In genomic region chr7:94578615-94579014, GRCh38 we compare ENCODE assay signal across 29 cellular contexts.
DNase-seq lines count a peak whose midpoint lies in the region; ATAC-seq and TF ChIP-seq lines count a peak whose summit lies in the region.
"Had no signal": no experiment of that assay in that cellular context is flagged by ENCODE, and none has a peak within 500 bp of the region (broad histone marks: within the 10 kb centered on the region; RNA-seq: fewer than 3 reads in every experiment).

No MANE protein-coding gene starts in this region.

- H3K27ac ChIP-seq in breast epithelium (no peak overlapping the region), epithelial cell of prostate (peak overlapping the region; percentile 27)
- H3K27ac ChIP-seq: BLaER1 treated with 17β-estradiol and CSF1 and Interleukin-3, amounts not matched to agents 10 nM and 100 nM; HL-60; left lung; prostate gland; upper lobe of right lung had no signal

- intact Hi-C loops in MCF 10A (cut with micrococcal nuclease): no loop called here
- intact Hi-C loops in breast epithelium (cut with DNase I; ENCODE audit: low total_unique reads): no loop called here

- TF ChIP-seq POLR2A in breast epithelium (IDR thresholded peaks at IDR 0.05): no peak

- H3K4me3 Mint-ChIP-seq in MCF 10A (ENCODE audit: unreplicated experiment): no peak overlapping the region
- H3K4me3 Mint-ChIP-seq: activated CD4-positive, alpha-beta memory T cell treated with anti-CD3 and anti-CD28 coated beads, Interleukin-2, amount 10 ng/mL, durations not matched to agents 7 days and 5 days; immature natural killer cell; naive B cell; stimulated activated effector memory CD8-positive, alpha-beta T cell treated with anti-CD3 and anti-CD28 coated beads, Interleukin-12 subunit alpha, Interleukin-12 subunit beta, amount 100 ng/mL, for 72 hours; T-cell had no signal

- peaks cover 20% of the 10 kb centered on the region for H3K36me3 Mint-ChIP-seq in MCF 10A (ENCODE audit: insufficient read depth, unreplicated experiment)
- peaks cover 41 to 42% of the 10 kb centered on the region in 2 donors for H3K36me3 Mint-ChIP-seq in activated naive CD4-positive, alpha-beta T cell treated with anti-CD3 and anti-CD28 coated beads, Interleukin-2, amount 50 U/mL, for 72 hours

- POLR2A ChIA-PET in MCF 10A (lab: Yijun Ruan, JAX): no interaction called here

- no peaks in the 10 kb centered on the region for H3K4me1 ChIP-seq in breast epithelium
- H3K4me1 ChIP-seq: BLaER1 treated with 17β-estradiol and CSF1 and Interleukin-3, amounts not matched to agents 10 nM and 100 nM; left lung; prostate gland; upper lobe of right lung had no signal

- ATAC-seq in HG03521 (IDR thresholded peaks at IDR 0.05; ENCODE audit: unreplicated experiment): no peak
- no peak for ATAC-seq in activated naive CD4-positive, alpha-beta T cell treated with anti-CD3 and anti-CD28 coated beads, Interleukin-2, amount 50 U/mL, for 72 hours
- ATAC-seq: left lung; stimulated activated effector memory CD8-positive, alpha-beta T cell treated with anti-CD3 and anti-CD28 coated beads, Interleukin-12 subunit alpha, Interleukin-12 subunit beta, amount 100 ng/mL, for 72 hours; T-cell; upper lobe of right lung had no signal

- H3K36me3 ChIP-seq in breast epithelium: no peaks in the 10 kb centered on the region
- H3K36me3 ChIP-seq: prostate gland had no signal

- DNase-seq in MCF 10A (ENCODE audit: unreplicated experiment) (peak; percentile 16), breast epithelium (ENCODE audit: low spot score in 2 of 2) (no peak), NCI-H2196 (lab: John Stamatoyannopoulos, UW; ENCODE audit: unreplicated experiment) (peak; percentile 9), epithelial cell of prostate (ENCODE audit: low read depth, low spot score) (no peak), AML-193 (lab: John Stamatoyannopoulos, UW) (no peak), NCI-H2081 treated with DMSO at 0.1 percent for 48 hours (lab: John Stamatoyannopoulos, UW) (no peak)
- no peak for DNase-seq in activated naive CD4-positive, alpha-beta T cell treated with anti-CD3 and anti-CD28 coated beads, Interleukin-2, amount 50 U/mL, for 72 hours (ENCODE audit: low spot score in 2 of 2)
- DNase-seq: ACHN; activated CD4-positive, alpha-beta memory T cell treated with anti-CD3 and anti-CD28 coated beads, Interleukin-2, amount 10 ng/mL, durations not matched to agents 7 days and 5 days; activated effector memory CD4-positive, alpha-beta T cell treated with Interleukin-2 at 50 U/mL for 16 hours; cerebellar nuclear complex; COR-L47; erythroblast; H7; immature natural killer cell; left lung; naive B cell; NCI-H1417 treated with DMSO at 0.1 percent for 48 hours; NCI-H345; NCI-H748 treated with DMSO at 0.1 percent for 48 hours; SHP77; T-cell; upper lobe of right lung had no signal

- peaks cover 6 to 24% of the 10 kb centered on the region in 2 donors for H3K9me3 ChIP-seq in breast epithelium
- H3K9me3 ChIP-seq: prostate gland had no signal

- peaks cover 34% of the 10 kb centered on the region for H3K4me1 Mint-ChIP-seq in MCF 10A (ENCODE audit: insufficient read depth, unreplicated experiment)
- H3K4me1 Mint-ChIP-seq: activated CD4-positive, alpha-beta memory T cell treated with anti-CD3 and anti-CD28 coated beads, Interleukin-2, amount 10 ng/mL, durations not matched to agents 7 days and 5 days; immature natural killer cell; stimulated activated effector memory CD8-positive, alpha-beta T cell treated with anti-CD3 and anti-CD28 coated beads, Interleukin-12 subunit alpha, Interleukin-12 subunit beta, amount 100 ng/mL, for 72 hours; T-cell had no signal

- TF ChIP-seq CTCF in MCF 10A (IDR thresholded peaks at IDR 0.05; ENCODE audit: unreplicated experiment): no peak
- TF ChIP-seq CTCF in breast epithelium (IDR thresholded peaks at IDR 0.05): no peak

- peaks cover 18% of the 10 kb centered on the region for H3K9me3 Mint-ChIP-seq in MCF 10A (ENCODE audit: unreplicated experiment)
- peaks cover 24 to 25% of the 10 kb centered on the region in 2 donors for H3K9me3 Mint-ChIP-seq in activated naive CD4-positive, alpha-beta T cell treated with anti-CD3 and anti-CD28 coated beads, Interleukin-2, amount 50 U/mL, for 72 hours

- H3K27me3 ChIP-seq in breast epithelium: no peaks in the 10 kb centered on the region
- H3K27me3 ChIP-seq: BLaER1 treated with 17β-estradiol and CSF1 and Interleukin-3, amounts not matched to agents 10 nM and 100 nM; left lung; upper lobe of right lung had no signal

- BruUV-seq in MCF 10A (replicated peaks; lab: Mats Ljungman, UMichigan): no TSS peak

- no peaks in the 10 kb centered on the region for H3K27me3 Mint-ChIP-seq in MCF 10A (ENCODE audit: insufficient read depth, unreplicated experiment)
- H3K27me3 Mint-ChIP-seq: activated CD4-positive, alpha-beta memory T cell treated with anti-CD3 and anti-CD28 coated beads, Interleukin-2, amount 10 ng/mL, durations not matched to agents 7 days and 5 days; naive B cell; T-cell had no signal

- no peak overlapping the region for H3K27ac Mint-ChIP-seq in MCF 10A (ENCODE audit: low read depth, unreplicated experiment)
- no peak overlapping the region for H3K27ac Mint-ChIP-seq in activated naive CD4-positive, alpha-beta T cell treated with anti-CD3 and anti-CD28 coated beads, Interleukin-2, amount 50 U/mL, for 72 hours
- H3K27ac Mint-ChIP-seq: activated CD4-positive, alpha-beta memory T cell treated with anti-CD3 and anti-CD28 coated beads, Interleukin-2, amount 10 ng/mL, durations not matched to agents 7 days and 5 days; stimulated activated effector memory CD8-positive, alpha-beta T cell treated with anti-CD3 and anti-CD28 coated beads, Interleukin-12 subunit alpha, Interleukin-12 subunit beta, amount 100 ng/mL, for 72 hours; T-cell had no signal

- CTCF ChIA-PET in MCF 10A (lab: Yijun Ruan, JAX): no interaction called here

- no peak overlapping the region for H3K4me3 ChIP-seq in breast epithelium
- H3K4me3 ChIP-seq: BLaER1 treated with 17β-estradiol and CSF1 and Interleukin-3, amounts not matched to agents 10 nM and 100 nM; left lung; prostate gland; smooth muscle cell; upper lobe of right lung had no signal

Comparison
In these comparisons a context has a peak if more than half of its experiments do, and no peak if none do; other contexts are left out.
1. DNase-seq: peak in MCF 10A (single experiment) and NCI-H2196 (single experiment); none in breast epithelium (0 of 2), epithelial cell of prostate (single experiment), activated naive CD4-positive, alpha-beta T cell treated with anti-CD3 and anti-CD28 coated beads, Interleukin-2, amount 50 U/mL, for 72 hours (0 of 2), AML-193 (0 of 2) and NCI-H2081 treated with DMSO at 0.1 percent for 48 hours (single experiment).